2 cellular contexts compared by ENCODE assay signal in genomic region chr14:69498286-69498685, GRCh38. TPM values are rescaled to one million over a fixed set of nuclear protein-coding genes. Genes with fewer than 3 reads are reported as not detected.
"Had no signal": no experiment of that assay in that cellular context is flagged by ENCODE, and none has a peak within 500 bp of the region (broad histone marks: within the 10 kb centered on the region; RNA-seq: fewer than 3 reads in every experiment).

No MANE protein-coding gene starts in this region.

RNA-seq across cellular contexts. Expression of gene PLEKHD1, which starts 13.8 kb away (rescaled TPM):
- total RNA-seq: activated naive CD4-positive, alpha-beta T cell treated with anti-CD3 and anti-CD28 coated beads for 36 hours; activated T-helper 1 cell treated with anti-CD3 and anti-CD28 coated beads, Interleukin-12 subunit alpha, Interleukin-12 subunit beta, Interleukin-2, Interleukin-4 antibody, amounts not matched to agents 30 ng/mL and 10 ng/mL and 1 ng/mL, durations not matched to agents 14 hours and 24 hours and 36 hours had no signal
